ENCODE assay signal across 25 cellular contexts in the genomic region with DNA sequence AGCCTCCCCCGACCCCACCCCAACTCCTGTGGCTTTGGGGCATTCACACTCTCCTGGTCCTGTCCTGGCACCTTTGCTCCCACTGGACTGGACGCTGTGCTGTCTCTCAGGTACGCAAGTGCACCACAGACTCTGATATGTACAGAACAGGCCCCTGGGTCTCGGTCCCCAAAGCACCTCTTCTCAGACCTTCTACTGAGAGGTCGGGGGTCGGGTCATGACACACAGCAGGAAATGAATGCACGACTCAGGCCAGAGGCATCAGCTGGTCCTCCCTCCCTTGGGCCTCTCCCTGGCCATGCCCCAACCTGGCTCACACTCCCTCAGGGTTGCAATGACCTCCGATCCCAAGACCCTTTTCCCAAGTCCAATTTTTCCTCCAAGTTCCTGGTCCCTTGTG. TPM values are rescaled to one million over a fixed set of nuclear protein-coding genes. Genes with fewer than 3 reads are reported as not detected.
"Had no signal": no experiment of that assay in that cellular context is flagged by ENCODE, and none has a peak within 500 bp of the region (broad histone marks: within the 10 kb centered on the region; RNA-seq: fewer than 3 reads in every experiment).

No MANE protein-coding gene starts in this region.

- DNase-seq: activated CD4-positive, alpha-beta T cell treated with anti-CD3 and anti-CD28 coated beads for 1 hour; activated CD4-positive, alpha-beta T cell treated with anti-CD3 and anti-CD28 coated beads, Interleukin-2, amount 50 U/mL, for 4 hours; activated T-cell treated with anti-CD3 and anti-CD28 coated beads for 4 hours; aorta; effector CD4-positive, alpha-beta T cell; heart left ventricle; sigmoid colon; stimulated activated CD4-positive, alpha-beta T cell treated with anti-CD3 and anti-CD28 coated beads, Interleukin-15, amount 100 ng/mL, for 24 hours; stimulated activated naive B cell treated with anti-CD40 and anti-IgM and Interleukin-4, amounts not matched to agents 10 μg/mL and 1 μg/mL and 100 μg/mL, for 72 hours; T-cell had no signal

- H3K4me3 ChIP-seq: heart left ventricle, lung, sigmoid colon, smooth muscle cell had no signal

- H3K4me1 Mint-ChIP-seq: stimulated activated naive B cell treated with anti-CD40 and anti-IgM and Interleukin-4, amounts not matched to agents 10 μg/mL and 1 μg/mL and 100 μg/mL, for 72 hours had no signal

- H3K4me2 ChIP-seq: smooth muscle cell had no signal

- H3K27ac ChIP-seq: heart left ventricle, sigmoid colon had no signal

- H3K27ac Mint-ChIP-seq: activated naive CD4-positive, alpha-beta T cell treated with anti-CD3 and anti-CD28 coated beads, Interleukin-2, amount 50 U/mL, for 72 hours; dendritic cell treated with granulocyte-macrophage colony-stimulating factor and Interleukin-4, amounts not matched to agents 40 ng/mL and 50 ng/mL, for 4 days; stimulated activated naive B cell treated with anti-CD40 and anti-IgM and Interleukin-4, amounts not matched to agents 10 μg/mL and 1 μg/mL and 100 μg/mL, for 72 hours; type B pancreatic cell had no signal

- H3K36me3 Mint-ChIP-seq: brain; stimulated activated naive B cell treated with anti-CD40 and anti-IgM and Interleukin-4, amounts not matched to agents 10 μg/mL and 1 μg/mL and 100 μg/mL, for 72 hours; T-cell; type B pancreatic cell had no signal

- ATAC-seq: activated naive CD4-positive, alpha-beta T cell treated with anti-CD3 and anti-CD28 coated beads, Interleukin-2, amount 50 U/mL, for 72 hours; left lobe of liver; stimulated activated naive B cell treated with anti-CD40 and anti-IgM and Interleukin-4, amounts not matched to agents 10 μg/mL and 1 μg/mL and 100 μg/mL, for 72 hours had no signal

- H3K36me3 ChIP-seq: heart left ventricle, sigmoid colon had no signal

- H3K4me3 Mint-ChIP-seq: brain; dendritic cell treated with granulocyte-macrophage colony-stimulating factor and Interleukin-4, amounts not matched to agents 40 ng/mL and 50 ng/mL, for 4 days; stimulated activated naive B cell treated with anti-CD40 and anti-IgM and Interleukin-4, amounts not matched to agents 10 μg/mL and 1 μg/mL and 100 μg/mL, for 72 hours; T-cell; type B pancreatic cell had no signal

- H3K4me1 ChIP-seq: sigmoid colon had no signal

RNA-seq across cellular contexts. Expression of a gene that starts 1.8 kb away (rescaled TPM):
- total RNA-seq: activated naive CD4-positive, alpha-beta T cell treated with anti-CD3 and anti-CD28 coated beads, Interleukin-2, amount 50 U/mL, for 72 hours; aorta; cardiac septum; chondrocyte; epithelial cell of proximal tubule; fibroblast of villous mesenchyme; heart left ventricle; left lobe of liver; lung; naive thymus-derived CD8-positive, alpha-beta T cell; sigmoid colon; smooth muscle cell; T-cell; temporal lobe had no signal
- polyA plus RNA-seq: adipose tissue; aorta; heart left ventricle; keratinocyte; lung; naive thymus-derived CD8-positive, alpha-beta T cell; sigmoid colon; smooth muscle cell had no signal

RNA-seq across cellular contexts. Expression of a gene that starts 13.2 kb away (rescaled TPM):
- total RNA-seq: activated naive CD4-positive, alpha-beta T cell treated with anti-CD3 and anti-CD28 coated beads, Interleukin-2, amount 50 U/mL, for 72 hours; aorta; cardiac septum; chondrocyte; epithelial cell of proximal tubule; fibroblast of villous mesenchyme; heart left ventricle; left lobe of liver; lung; naive thymus-derived CD8-positive, alpha-beta T cell; sigmoid colon; smooth muscle cell; T-cell; temporal lobe had no signal
- polyA plus RNA-seq: adipose tissue; aorta; heart left ventricle; keratinocyte; lung; naive thymus-derived CD8-positive, alpha-beta T cell; sigmoid colon; smooth muscle cell had no signal

RNA-seq across cellular contexts. Expression of a gene that starts 16.2 kb away (rescaled TPM):
- total RNA-seq: activated naive CD4-positive, alpha-beta T cell treated with anti-CD3 and anti-CD28 coated beads, Interleukin-2, amount 50 U/mL, for 72 hours; aorta; cardiac septum; epithelial cell of proximal tubule; fibroblast of villous mesenchyme; left lobe of liver; naive thymus-derived CD8-positive, alpha-beta T cell; sigmoid colon; smooth muscle cell; T-cell; temporal lobe had no signal
- polyA plus RNA-seq: aorta had no signal

RNA-seq across cellular contexts. Expression of a gene that starts 28.4 kb away (rescaled TPM):
- total RNA-seq: activated naive CD4-positive, alpha-beta T cell treated with anti-CD3 and anti-CD28 coated beads, Interleukin-2, amount 50 U/mL, for 72 hours; aorta; cardiac septum; chondrocyte; epithelial cell of proximal tubule; fibroblast of villous mesenchyme; heart left ventricle; left lobe of liver; lung; naive thymus-derived CD8-positive, alpha-beta T cell; sigmoid colon; smooth muscle cell; T-cell; temporal lobe had no signal
- polyA plus RNA-seq: aorta; heart left ventricle; keratinocyte; lung; naive thymus-derived CD8-positive, alpha-beta T cell; sigmoid colon; smooth muscle cell had no signal

RNA-seq across cellular contexts. Expression of a gene that starts 37.4 kb away (rescaled TPM):
- total RNA-seq: activated naive CD4-positive, alpha-beta T cell treated with anti-CD3 and anti-CD28 coated beads, Interleukin-2, amount 50 U/mL, for 72 hours; aorta; cardiac septum; chondrocyte; epithelial cell of proximal tubule; fibroblast of villous mesenchyme; heart left ventricle; left lobe of liver; lung; naive thymus-derived CD8-positive, alpha-beta T cell; sigmoid colon; smooth muscle cell; T-cell; temporal lobe had no signal
- polyA plus RNA-seq: adipose tissue; aorta; heart left ventricle; keratinocyte; lung; naive thymus-derived CD8-positive, alpha-beta T cell; sigmoid colon; smooth muscle cell had no signal
